ENCODE assay signal across 1 cellular context in the genomic region with DNA sequence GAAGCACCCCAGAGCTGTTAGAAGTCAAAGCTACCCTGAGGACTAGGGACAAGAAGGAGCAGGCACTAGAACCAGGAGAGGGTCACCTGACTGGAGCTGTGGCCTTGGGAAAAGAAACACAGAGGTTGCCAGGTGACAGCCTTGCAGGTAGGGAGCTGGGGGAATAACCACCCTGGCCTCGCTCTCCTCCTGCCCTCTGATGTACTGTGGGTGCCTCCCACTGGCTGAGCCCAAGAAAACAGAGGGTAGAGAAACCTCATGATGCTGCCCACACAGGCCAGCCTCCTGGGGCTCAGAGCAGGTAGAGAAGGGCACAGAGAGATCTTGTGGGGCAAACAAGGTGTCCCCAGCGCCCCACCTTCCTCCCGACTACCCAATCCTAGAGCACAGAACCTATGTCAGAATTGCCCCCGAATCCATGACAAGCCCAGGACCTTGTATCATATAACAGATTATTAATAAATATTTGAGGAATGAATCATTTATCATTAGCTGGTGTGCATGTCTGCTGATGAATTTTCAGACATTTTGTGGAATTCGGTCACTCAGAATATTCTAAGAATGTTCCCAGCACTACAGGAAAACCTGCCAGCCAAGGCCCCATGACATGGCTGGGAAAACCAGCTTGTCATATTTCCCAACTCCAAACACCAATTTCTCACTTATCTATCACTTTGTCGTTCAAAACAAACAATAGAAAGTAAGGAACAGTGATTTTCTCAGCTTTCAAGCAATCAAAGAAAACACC.
TF ChIP-seq lines count a peak whose summit lies in the region.

No MANE protein-coding gene starts in this region.

TF ChIP-seq in IMR-90, 13 proteins besides CTCF, POLR2A, EP300 and RAD21:
- TF ChIP-seq CEBPB (IDR thresholded peaks at IDR 0.05; ENCODE audit: low read depth, low read length) (peak; percentile 29; the same call in 1 of the 2 replicates), MXI1 (IDR thresholded peaks at IDR 0.05; ENCODE audit: borderline replicate concordance, low read depth, low read length) (no peak), RCOR1 (IDR thresholded peaks at IDR 0.05; ENCODE audit: insufficient replicate concordance, low read length) (no peak), SMC3 (IDR thresholded peaks at IDR 0.05; ENCODE audit: low read depth, low read length) (no peak), RFX5 (IDR thresholded peaks at IDR 0.05; ENCODE audit: low read depth, low read length) (no peak)
- TF ChIP-seq, protein P1, sequence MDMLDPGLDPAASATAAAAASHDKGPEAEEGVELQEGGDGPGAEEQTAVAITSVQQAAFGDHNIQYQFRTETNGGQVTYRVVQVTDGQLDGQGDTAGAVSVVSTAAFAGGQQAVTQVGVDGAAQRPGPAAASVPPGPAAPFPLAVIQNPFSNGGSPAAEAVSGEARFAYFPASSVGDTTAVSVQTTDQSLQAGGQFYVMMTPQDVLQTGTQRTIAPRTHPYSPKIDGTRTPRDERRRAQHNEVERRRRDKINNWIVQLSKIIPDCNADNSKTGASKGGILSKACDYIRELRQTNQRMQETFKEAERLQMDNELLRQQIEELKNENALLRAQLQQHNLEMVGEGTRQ (IDR thresholded peaks at IDR 0.05; ENCODE audit: low read depth, low read length): no peak
